Comparison of ENCODE assay signal across 24 cellular contexts in genomic region chr15:53473435-53473834, GRCh38.
"Had no signal": no experiment of that assay in that cellular context is flagged by ENCODE, and none has a peak within 500 bp of the region (broad histone marks: within the 10 kb centered on the region; RNA-seq: fewer than 3 reads in every experiment).

No MANE protein-coding gene starts in this region.

- DNase-seq: dermis blood vessel endothelial cell; dorsolateral prefrontal cortex; effector CD4-positive, alpha-beta T cell; effector memory CD4-positive, alpha-beta T cell; esophagus squamous epithelium; foreskin fibroblast; foreskin melanocyte; gastrocnemius medialis; glutamatergic neuron; head of caudate nucleus; heart right ventricle; hippocampal formation; left cardiac atrium; left ventricle myocardium inferior; lower lobe of right lung; mesenchymal stem cell; mucosa of descending colon; naive B cell had no signal

- H3K27ac Mint-ChIP-seq: mesothelial cell of epicardium, naive B cell had no signal

- H3K27me3 ChIP-seq: esophagus squamous epithelium, gastrocnemius medialis had no signal

- ATAC-seq: gastrocnemius medialis, heart right ventricle, left cardiac atrium, lower lobe of right lung, mucosa of descending colon had no signal

- H3K27ac ChIP-seq: coronary artery, dorsolateral prefrontal cortex, esophagus squamous epithelium, gastrocnemius medialis, heart right ventricle, left ventricle myocardium inferior, lower lobe of right lung had no signal

- H3K36me3 Mint-ChIP-seq: mesothelial cell of epicardium, naive B cell had no signal

- H3K36me3 ChIP-seq: esophagus squamous epithelium, gastrocnemius medialis, heart right ventricle, left ventricle myocardium inferior, lower lobe of right lung had no signal

- FAIRE-seq: colon, endothelial cell of umbilical vein, islet of Langerhans, keratinocyte had no signal

- H3K9me3 ChIP-seq: esophagus squamous epithelium, gastrocnemius medialis, heart right ventricle, left ventricle myocardium inferior, lower lobe of right lung, mucosa of descending colon had no signal

- H3K4me1 ChIP-seq: esophagus squamous epithelium, gastrocnemius medialis, heart right ventricle, left ventricle myocardium inferior, lower lobe of right lung had no signal

- H3K4me3 Mint-ChIP-seq: mesothelial cell of epicardium, naive B cell had no signal

- H3K4me3 ChIP-seq: coronary artery, dorsolateral prefrontal cortex, esophagus squamous epithelium, gastrocnemius medialis, heart right ventricle, left ventricle myocardium inferior, lower lobe of right lung, mucosa of descending colon had no signal

- H3K4me1 Mint-ChIP-seq: mesothelial cell of epicardium, naive B cell had no signal
